ENCODE assay signal across 11 cellular contexts in genomic region chr2:149410701-149411484, GRCh38.
A peak's percentile ranks its signal among the peaks of the same experiment; 100 is the strongest.
DNase-seq lines count a peak whose midpoint lies in the region; ATAC-seq and TF ChIP-seq lines count a peak whose summit lies in the region.
"Had no signal": no experiment of that assay in that cellular context is flagged by ENCODE, and none has a peak within 500 bp of the region (broad histone marks: within the 10 kb centered on the region; RNA-seq: fewer than 3 reads in every experiment).

No MANE protein-coding gene starts in this region.

- H3K36me3 Mint-ChIP-seq in activated T-helper 17 cell treated with anti-CD3 and anti-CD28 coated beads, Interleukin-2, amount 50 U/mL, for 72 hours (ENCODE audit: low read depth) = no peaks in the 10 kb centered on the region

- no peak overlapping the region for H3K27ac Mint-ChIP-seq in activated T-helper 17 cell treated with anti-CD3 and anti-CD28 coated beads, Interleukin-2, amount 50 U/mL, for 72 hours
- H3K27ac Mint-ChIP-seq: endodermal cell had no signal

- no peak overlapping the region for H3K4me3 Mint-ChIP-seq in activated T-helper 17 cell treated with anti-CD3 and anti-CD28 coated beads, Interleukin-2, amount 50 U/mL, for 72 hours
- H3K4me3 Mint-ChIP-seq: endodermal cell had no signal

- no peaks in the 10 kb centered on the region for H3K9me3 Mint-ChIP-seq in activated T-helper 17 cell treated with anti-CD3 and anti-CD28 coated beads, Interleukin-2, amount 50 U/mL, for 72 hours

- DNase-seq in AG09309 (ENCODE audit: low read depth) = peak; percentile 99
- DNase-seq in HT1080 (ENCODE audit: low read depth) = peak; percentile 56
- peak; percentile 91 for DNase-seq in iris pigment epithelial cell (ENCODE audit: low read depth)
- no peak for DNase-seq in stimulated activated CD4-positive, alpha-beta T cell treated with anti-CD3 and anti-CD28 coated beads, Interleukin-4, amount 100 ng/mL, for 24 hours
- no peak for DNase-seq in OCI-M1 (lab: John Stamatoyannopoulos, UW)
- DNase-seq: endodermal cell, NCI-H146, tibial artery had no signal

- ATAC-seq in SK-N-SH treated with all-trans-retinoic acid at 6 μM for 48 hours = peak; percentile 67
- ATAC-seq in activated T-helper 17 cell treated with anti-CD3 and anti-CD28 coated beads, Interleukin-2, amount 50 U/mL, for 72 hours (replicated peaks) = no peak
- ATAC-seq in HG03354 (IDR thresholded peaks at IDR 0.05; ENCODE audit: poor library complexity, severe bottlenecking, unreplicated experiment) = no peak

- H3K4me1 Mint-ChIP-seq in activated T-helper 17 cell treated with anti-CD3 and anti-CD28 coated beads, Interleukin-2, amount 50 U/mL, for 72 hours = no peaks in the 10 kb centered on the region

- no peak overlapping the region for H3K4me3 ChIP-seq in AG09309 (ENCODE audit: control insufficient read depth, low read depth, low read length)
- H3K4me3 ChIP-seq: tibial artery had no signal

- H3K27me3 Mint-ChIP-seq in activated T-helper 17 cell treated with anti-CD3 and anti-CD28 coated beads, Interleukin-2, amount 50 U/mL, for 72 hours = peaks cover 26% of the 10 kb centered on the region

- no peak for TF ChIP-seq CTCF in AG09309 (IDR thresholded peaks at IDR 0.05; ENCODE audit: control insufficient read depth, insufficient read depth, low read depth, low read length, missing control alignments)

TF ChIP-seq in SK-N-SH treated with all-trans-retinoic acid at 6 μM for 48 hours, 23 proteins besides CTCF, POLR2A, EP300 and RAD21:
- TF ChIP-seq ISL1 (CRISPR knock-in tag; IDR thresholded peaks at IDR 0.05) (peak; percentile 92), PATZ1 (CRISPR knock-in tag; IDR thresholded peaks at IDR 0.05; ENCODE audit: borderline replicate concordance) (no peak), ESRRG (CRISPR knock-in tag; IDR thresholded peaks at IDR 0.05) (no peak), CREB5 (CRISPR knock-in tag; IDR thresholded peaks at IDR 0.05; ENCODE audit: low read depth) (peak; percentile 91), ZFP3 (CRISPR knock-in tag; IDR thresholded peaks at IDR 0.05) (0 out of 2 replicates have a peak, but pooled peaks have one; percentile 47)

Comparison
In these comparisons a context has a peak if more than half of its experiments do, and no peak if none do; other contexts are left out.
1. DNase-seq: peak in AG09309 (single experiment), HT1080 (single experiment) and iris pigment epithelial cell (single experiment); none in stimulated activated CD4-positive, alpha-beta T cell treated with anti-CD3 and anti-CD28 coated beads, Interleukin-4, amount 100 ng/mL, for 24 hours (single experiment) and OCI-M1 (single experiment).